Comparison of ENCODE assay signal across 25 cellular contexts in genomic region chr2:151860613-151861146, GRCh38. TPM values are rescaled to one million over a fixed set of nuclear protein-coding genes. Genes with fewer than 3 reads are reported as not detected.
DNase-seq lines count a peak whose midpoint lies in the region; ATAC-seq lines count a peak whose summit lies in the region.
"Had no signal": no experiment of that assay in that cellular context is flagged by ENCODE, and none has a peak within 500 bp of the region (broad histone marks: within the 10 kb centered on the region; RNA-seq: fewer than 3 reads in every experiment).

No MANE protein-coding gene starts in this region.

- WGBS in mesenchymal stem cell = 8% methylated on average over 5 of the region's 5 CpGs

- no peaks in the 10 kb centered on the region for H3K36me3 Mint-ChIP-seq in activated CD4-positive, alpha-beta memory T cell treated with anti-CD3 and anti-CD28 coated beads for 36 hours
- H3K36me3 Mint-ChIP-seq: activated naive CD8-positive, alpha-beta T cell treated with anti-CD3 and anti-CD28 coated beads, Interleukin-2, amount 10 ng/mL, durations not matched to agents 7 days and 5 days; brain; CD4-positive, CD25-positive, alpha-beta regulatory T cell; natural killer cell treated with Interleukin-12 subunit alpha and Interleukin-12 subunit beta and Interleukin-15 and Interleukin-18, amount 100 ng/mL, for 72 hours had no signal

- no peak overlapping the region for H3K4me2 ChIP-seq in mesenchymal stem cell (ENCODE audit: low read length, poor library complexity, severe bottlenecking)

- no peak overlapping the region for H2BK15ac ChIP-seq in mesenchymal stem cell (ENCODE audit: low read depth, poor library complexity, severe bottlenecking)

- H2BK5ac ChIP-seq in mesenchymal stem cell (ENCODE audit: low read depth, low read length, poor library complexity, severe bottlenecking) = no peak overlapping the region

- intact Hi-C loops in activated CD4-positive, alpha-beta memory T cell treated with anti-CD3 and anti-CD28 coated beads for 36 hours (cut with micrococcal nuclease) = no loop called here

- DNase-seq in DMS153 (lab: John Stamatoyannopoulos, UW) (peak; percentile 39), GM04504 (ENCODE audit: low read depth) (peak; percentile 4), NCI-H524 treated with DMSO at 0.1 percent for 48 hours (lab: John Stamatoyannopoulos, UW) (peak; percentile 60), mesenchymal stem cell (peak; percentile 90)
- DNase-seq in activated naive CD4-positive, alpha-beta T cell (lab: John Stamatoyannopoulos, UW) = no peak
- no peak for DNase-seq in activated CD4-positive, alpha-beta memory T cell treated with anti-CD3 and anti-CD28 coated beads for 36 hours
- DNase-seq: activated CD4-positive, alpha-beta memory T cell treated with anti-CD3 and anti-CD28 coated beads, Interleukin-2, amount 10 ng/mL, durations not matched to agents 7 days and 5 days; activated naive CD8-positive, alpha-beta T cell treated with anti-CD3 and anti-CD28 coated beads, Interleukin-2, amount 10 ng/mL, durations not matched to agents 7 days and 5 days; CD4-positive, CD25-positive, alpha-beta regulatory T cell; GDM1; GM23248; KG1; left cardiac atrium; mesendoderm; NCI-H1694 treated with DMSO at 0.1 percent for 48 hours; NCI-H774; ovary; stimulated activated CD4-positive, alpha-beta T cell treated with anti-CD3 and anti-CD28 coated beads, Interleukin-4, amount 100 ng/mL, for 4 hours; stimulated activated naive CD4-positive, alpha-beta T cell; SW 1271 had no signal

- no peaks in the 10 kb centered on the region for H3K9me3 ChIP-seq in mesenchymal stem cell (ENCODE audit: control insufficient read depth, low read length)
- H3K9me3 ChIP-seq: ovary, right atrium auricular region, thoracic aorta had no signal

- H3K18ac ChIP-seq in mesenchymal stem cell (ENCODE audit: low read depth in 1 of 2, low read length in 2 of 2) = no peak overlapping the region

- H3K27ac Mint-ChIP-seq in activated CD4-positive, alpha-beta memory T cell treated with anti-CD3 and anti-CD28 coated beads for 36 hours = no peak overlapping the region
- H3K27ac Mint-ChIP-seq: activated CD4-positive, alpha-beta memory T cell treated with anti-CD3 and anti-CD28 coated beads, Interleukin-2, amount 10 ng/mL, durations not matched to agents 7 days and 5 days; activated naive CD8-positive, alpha-beta T cell treated with anti-CD3 and anti-CD28 coated beads, Interleukin-2, amount 10 ng/mL, durations not matched to agents 7 days and 5 days; brain; CD4-positive, CD25-positive, alpha-beta regulatory T cell; natural killer cell treated with Interleukin-12 subunit alpha and Interleukin-12 subunit beta and Interleukin-15 and Interleukin-18, amount 100 ng/mL, for 72 hours had no signal

- POLR2A ChIA-PET in activated CD4-positive, alpha-beta memory T cell treated with anti-CD3 and anti-CD28 coated beads for 36 hours (lab: Charles Lee) = no interaction called here

- H3K4me3 ChIP-seq in mesenchymal stem cell (ENCODE audit: insufficient read depth in 1 of 2, low read depth in 1 of 2, low read length in 2 of 2) = no peak overlapping the region
- H3K4me3 ChIP-seq: GM23248, ovary, right atrium auricular region, thoracic aorta had no signal

- no peak overlapping the region for H3K14ac ChIP-seq in mesenchymal stem cell (ENCODE audit: low read length in 2 of 2)

- CTCF ChIA-PET in activated CD4-positive, alpha-beta memory T cell treated with anti-CD3 and anti-CD28 coated beads for 36 hours (lab: Charles Lee) = no interaction called here

- H2AK5ac ChIP-seq in mesenchymal stem cell (ENCODE audit: low read length, severe bottlenecking) = no peak overlapping the region

- H3K4me1 ChIP-seq in mesenchymal stem cell (ENCODE audit: control insufficient read depth, insufficient read depth, low read depth, low read length) = no peaks in the 10 kb centered on the region
- H3K4me1 ChIP-seq: right atrium auricular region had no signal

- H3K4me1 Mint-ChIP-seq in activated CD4-positive, alpha-beta memory T cell treated with anti-CD3 and anti-CD28 coated beads for 36 hours (ENCODE audit: low read depth) = no peaks in the 10 kb centered on the region
- H3K4me1 Mint-ChIP-seq: activated CD4-positive, alpha-beta memory T cell treated with anti-CD3 and anti-CD28 coated beads, Interleukin-2, amount 10 ng/mL, durations not matched to agents 7 days and 5 days; activated naive CD8-positive, alpha-beta T cell treated with anti-CD3 and anti-CD28 coated beads, Interleukin-2, amount 10 ng/mL, durations not matched to agents 7 days and 5 days; CD4-positive, CD25-positive, alpha-beta regulatory T cell had no signal

- no peak overlapping the region for H3K23ac ChIP-seq in mesenchymal stem cell (ENCODE audit: low read length in 2 of 2)

- H3K27ac ChIP-seq in mesenchymal stem cell (ENCODE audit: low read length, poor library complexity, severe bottlenecking) = no peak overlapping the region
- H3K27ac ChIP-seq: GM23248, ovary, right atrium auricular region, thoracic aorta had no signal

- no peak overlapping the region for H3K9ac ChIP-seq in mesenchymal stem cell (ENCODE audit: low read length)
- H3K9ac ChIP-seq: GM23248 had no signal

- no peak overlapping the region for H4K8ac ChIP-seq in mesenchymal stem cell (ENCODE audit: low read length)

- no peak overlapping the region for H4K91ac ChIP-seq in mesenchymal stem cell (ENCODE audit: low read length)

- no peaks in the 10 kb centered on the region for H3K36me3 ChIP-seq in mesenchymal stem cell (ENCODE audit: control insufficient read depth in 1 of 2, insufficient read depth in 2 of 2, low read depth in 1 of 2, low read length in 2 of 2)
- H3K36me3 ChIP-seq: ovary, right atrium auricular region, thoracic aorta had no signal

- H3K4ac ChIP-seq in mesenchymal stem cell (ENCODE audit: low read depth in 1 of 2, low read length in 2 of 2) = no peak overlapping the region

- no peak overlapping the region for H2BK12ac ChIP-seq in mesenchymal stem cell (ENCODE audit: low read length in 2 of 2)

- H3K79me1 ChIP-seq in mesenchymal stem cell (replicated peaks; ENCODE audit: low read length, poor library complexity, severe bottlenecking) = no peaks in the 10 kb centered on the region

- H2AFZ ChIP-seq in mesenchymal stem cell (ENCODE audit: low read depth, low read length) = no peak overlapping the region
- H2AFZ ChIP-seq: GM23248 had no signal

- H3K9me3 Mint-ChIP-seq in activated CD4-positive, alpha-beta memory T cell treated with anti-CD3 and anti-CD28 coated beads for 36 hours = no peaks in the 10 kb centered on the region
- H3K9me3 Mint-ChIP-seq: activated CD4-positive, alpha-beta memory T cell treated with anti-CD3 and anti-CD28 coated beads, Interleukin-2, amount 10 ng/mL, durations not matched to agents 7 days and 5 days; activated naive CD8-positive, alpha-beta T cell treated with anti-CD3 and anti-CD28 coated beads, Interleukin-2, amount 10 ng/mL, durations not matched to agents 7 days and 5 days; brain; natural killer cell treated with Interleukin-12 subunit alpha and Interleukin-12 subunit beta and Interleukin-15 and Interleukin-18, amount 100 ng/mL, for 72 hours had no signal

- H3K27me3 ChIP-seq in mesenchymal stem cell (ENCODE audit: control insufficient read depth in 1 of 2, insufficient read depth in 1 of 2, low read length in 2 of 2) = no peaks in the 10 kb centered on the region
- H3K27me3 ChIP-seq: ovary, right atrium auricular region had no signal

- H3K4me3 Mint-ChIP-seq in activated CD4-positive, alpha-beta memory T cell treated with anti-CD3 and anti-CD28 coated beads for 36 hours = no peak overlapping the region
- H3K4me3 Mint-ChIP-seq: activated CD4-positive, alpha-beta memory T cell treated with anti-CD3 and anti-CD28 coated beads, Interleukin-2, amount 10 ng/mL, durations not matched to agents 7 days and 5 days; activated naive CD8-positive, alpha-beta T cell treated with anti-CD3 and anti-CD28 coated beads, Interleukin-2, amount 10 ng/mL, durations not matched to agents 7 days and 5 days; brain; CD4-positive, CD25-positive, alpha-beta regulatory T cell; natural killer cell treated with Interleukin-12 subunit alpha and Interleukin-12 subunit beta and Interleukin-15 and Interleukin-18, amount 100 ng/mL, for 72 hours had no signal

- ATAC-seq in HG02970 (IDR thresholded peaks at IDR 0.05; ENCODE audit: low FRiP score, unreplicated experiment) = no peak
- ATAC-seq: left cardiac atrium; natural killer cell treated with Interleukin-12 subunit alpha and Interleukin-12 subunit beta and Interleukin-15 and Interleukin-18, amount 100 ng/mL, for 72 hours had no signal

- H3K27me3 Mint-ChIP-seq in activated CD4-positive, alpha-beta memory T cell treated with anti-CD3 and anti-CD28 coated beads for 36 hours = peaks cover 6% of the 10 kb centered on the region
- H3K27me3 Mint-ChIP-seq: activated naive CD8-positive, alpha-beta T cell treated with anti-CD3 and anti-CD28 coated beads, Interleukin-2, amount 10 ng/mL, durations not matched to agents 7 days and 5 days had no signal

- no peak overlapping the region for H2BK120ac ChIP-seq in mesenchymal stem cell (ENCODE audit: low read depth, low read length)

RNA-seq across cellular contexts. Expression of gene ARL5A, which starts 32.5 kb away (rescaled TPM):
- 25.4 TPM for polyA plus RNA-seq in mesenchymal stem cell (2013, experiment 1 of 2)
- 28.4 TPM for polyA plus RNA-seq in mesenchymal stem cell (2013, experiment 2 of 2)
- 10 to 100 TPM; 54.6 to 63.2 TPM for total RNA-seq in activated CD4-positive, alpha-beta memory T cell treated with anti-CD3 and anti-CD28 coated beads for 36 hours

Comparison
In these comparisons a context has a peak if more than half of its experiments do, and no peak if none do; other contexts are left out.
1. DNase-seq: peak in DMS153 (single experiment), GM04504 (single experiment), NCI-H524 treated with DMSO at 0.1 percent for 48 hours (single experiment) and mesenchymal stem cell (single experiment); none in activated naive CD4-positive, alpha-beta T cell (0 of 4) and activated CD4-positive, alpha-beta memory T cell treated with anti-CD3 and anti-CD28 coated beads for 36 hours (single experiment).